ENCODE assay signal across 30 cellular contexts in genomic region chrX:129594781-129595180, GRCh38. TPM values are rescaled to one million over a fixed set of nuclear protein-coding genes. Genes with fewer than 3 reads are reported as not detected.
"Had no signal": no experiment of that assay in that cellular context is flagged by ENCODE, and none has a peak within 500 bp of the region (broad histone marks: within the 10 kb centered on the region; RNA-seq: fewer than 3 reads in every experiment).

No MANE protein-coding gene starts in this region.

- H3K9ac ChIP-seq: parathyroid adenoma had no signal

- H3K27me3 ChIP-seq: neutrophil, ovary, right lobe of liver, sigmoid colon, stomach, thyroid gland, upper lobe of left lung had no signal

- H3K9me3 ChIP-seq: neutrophil, ovary, psoas muscle, right lobe of liver, sigmoid colon, stomach, thoracic aorta, thyroid gland, tibial nerve, upper lobe of left lung had no signal

- H3K4me3 Mint-ChIP-seq: naive thymus-derived CD8-positive, alpha-beta T cell; natural killer cell treated with Interleukin-12 subunit alpha and Interleukin-12 subunit beta and Interleukin-15 and Interleukin-18, amount 100 ng/mL, for 72 hours; nephron progenitor cell; neural crest cell; stimulated activated effector memory CD8-positive, alpha-beta T cell treated with anti-CD3 and anti-CD28 coated beads, Interleukin-12 subunit alpha, Interleukin-12 subunit beta, amount 100 ng/mL, for 72 hours; stimulated activated naive B cell treated with anti-CD40 and anti-IgM and Interleukin-4, amounts not matched to agents 10 μg/mL and 1 μg/mL and 100 μg/mL, for 72 hours; stimulated activated naive CD8-positive, alpha-beta T cell treated with anti-CD3 and anti-CD28 coated beads, Interleukin-15, Interleukin-2, amounts not matched to agents 100 ng/mL and 50 ng/mL, for 24 hours had no signal

- H3K4me1 Mint-ChIP-seq: naive thymus-derived CD8-positive, alpha-beta T cell; stimulated activated effector memory CD8-positive, alpha-beta T cell treated with anti-CD3 and anti-CD28 coated beads, Interleukin-12 subunit alpha, Interleukin-12 subunit beta, amount 100 ng/mL, for 72 hours; stimulated activated naive B cell treated with anti-CD40 and anti-IgM and Interleukin-4, amounts not matched to agents 10 μg/mL and 1 μg/mL and 100 μg/mL, for 72 hours had no signal

- H3K27ac ChIP-seq: neutrophil, ovary, parathyroid adenoma, psoas muscle, right lobe of liver, sigmoid colon, stomach, thoracic aorta, thyroid gland, tibial nerve, upper lobe of left lung had no signal

- DNase-seq: naive thymus-derived CD8-positive, alpha-beta T cell; nephron progenitor cell; nucleus accumbens; ovary; posterior cingulate gyrus; psoas muscle; right cardiac atrium; right lobe of liver; sigmoid colon; small intestine; stimulated activated CD4-positive, alpha-beta T cell treated with anti-CD3 and anti-CD28 coated beads, Interleukin-15, amount 100 ng/mL, for 24 hours; stimulated activated CD4-positive, alpha-beta T cell treated with anti-CD3 and anti-CD28 coated beads, Interleukin-2, amount 100 ng/mL, for 24 hours; stimulated activated CD4-positive, alpha-beta T cell treated with anti-CD3 and anti-CD28 coated beads, Interleukin-2, amount 100 ng/mL, for 48 hours; stimulated activated CD4-positive, alpha-beta T cell treated with anti-CD3 and anti-CD28 coated beads, Interleukin-4, amount 100 ng/mL, for 24 hours; stimulated activated naive B cell treated with anti-CD40 and anti-IgM and Interleukin-4, amounts not matched to agents 10 μg/mL and 1 μg/mL and 100 μg/mL, for 72 hours; stimulated activated naive CD4-positive, alpha-beta T cell treated with Interleukin-2 at 50 U/mL for 16 hours; stomach; thyroid gland; trophoblast cell; upper lobe of left lung had no signal

- H3K27me3 Mint-ChIP-seq: naive thymus-derived CD8-positive, alpha-beta T cell; progenitor cell of endocrine pancreas; stimulated activated naive CD8-positive, alpha-beta T cell treated with anti-CD3 and anti-CD28 coated beads, Interleukin-15, Interleukin-2, amounts not matched to agents 100 ng/mL and 50 ng/mL, for 24 hours had no signal

- H3K79me2 ChIP-seq: parathyroid adenoma had no signal

- H3K9me3 Mint-ChIP-seq: naive thymus-derived CD8-positive, alpha-beta T cell; natural killer cell treated with Interleukin-12 subunit alpha and Interleukin-12 subunit beta and Interleukin-15 and Interleukin-18, amount 100 ng/mL, for 72 hours; nephron progenitor cell; neural crest cell; stimulated activated effector memory CD8-positive, alpha-beta T cell treated with anti-CD3 and anti-CD28 coated beads, Interleukin-12 subunit alpha, Interleukin-12 subunit beta, amount 100 ng/mL, for 72 hours; stimulated activated naive B cell treated with anti-CD40 and anti-IgM and Interleukin-4, amounts not matched to agents 10 μg/mL and 1 μg/mL and 100 μg/mL, for 72 hours; stimulated activated naive CD8-positive, alpha-beta T cell treated with anti-CD3 and anti-CD28 coated beads, Interleukin-15, Interleukin-2, amounts not matched to agents 100 ng/mL and 50 ng/mL, for 24 hours had no signal

- FAIRE-seq: small intestine, urothelium cell line had no signal

- H3K4me1 ChIP-seq: parathyroid adenoma, sigmoid colon, tibial nerve had no signal

- H3K27ac Mint-ChIP-seq: naive thymus-derived CD8-positive, alpha-beta T cell; natural killer cell treated with Interleukin-12 subunit alpha and Interleukin-12 subunit beta and Interleukin-15 and Interleukin-18, amount 100 ng/mL, for 72 hours; nephron progenitor cell; progenitor cell of endocrine pancreas; stimulated activated effector memory CD8-positive, alpha-beta T cell treated with anti-CD3 and anti-CD28 coated beads, Interleukin-12 subunit alpha, Interleukin-12 subunit beta, amount 100 ng/mL, for 72 hours; stimulated activated naive B cell treated with anti-CD40 and anti-IgM and Interleukin-4, amounts not matched to agents 10 μg/mL and 1 μg/mL and 100 μg/mL, for 72 hours; stimulated activated naive CD8-positive, alpha-beta T cell treated with anti-CD3 and anti-CD28 coated beads, Interleukin-15, Interleukin-2, amounts not matched to agents 100 ng/mL and 50 ng/mL, for 24 hours had no signal

- H3K36me3 Mint-ChIP-seq: natural killer cell treated with Interleukin-12 subunit alpha and Interleukin-12 subunit beta and Interleukin-15 and Interleukin-18, amount 100 ng/mL, for 72 hours; stimulated activated effector memory CD8-positive, alpha-beta T cell treated with anti-CD3 and anti-CD28 coated beads, Interleukin-12 subunit alpha, Interleukin-12 subunit beta, amount 100 ng/mL, for 72 hours had no signal

- H2AFZ ChIP-seq: parathyroid adenoma had no signal

- H3K4me3 ChIP-seq: ovary, psoas muscle, right lobe of liver, sigmoid colon, stomach, thoracic aorta, thyroid gland, tibial nerve, upper lobe of left lung had no signal

- ATAC-seq: naive thymus-derived CD8-positive, alpha-beta T cell; natural killer cell treated with Interleukin-12 subunit alpha and Interleukin-12 subunit beta and Interleukin-15 and Interleukin-18, amount 100 ng/mL, for 72 hours; psoas muscle; right cardiac atrium; right lobe of liver; stimulated activated effector memory CD8-positive, alpha-beta T cell treated with anti-CD3 and anti-CD28 coated beads, Interleukin-12 subunit alpha, Interleukin-12 subunit beta, amount 100 ng/mL, for 72 hours; stimulated activated naive B cell treated with anti-CD40 and anti-IgM and Interleukin-4, amounts not matched to agents 10 μg/mL and 1 μg/mL and 100 μg/mL, for 72 hours had no signal

- H3K36me3 ChIP-seq: neutrophil, ovary, thoracic aorta, upper lobe of left lung had no signal

RNA-seq across cellular contexts. Expression of gene APLN, which starts 60.0 kb away (rescaled TPM):
- total RNA-seq: naive thymus-derived CD8-positive, alpha-beta T cell had no signal
- polyA plus RNA-seq: naive thymus-derived CD8-positive, alpha-beta T cell had no signal
